ENCODE assay signal across 8 cellular contexts in genomic region chr6:27608916-27609883, GRCh38.
DNase-seq lines count a peak whose midpoint lies in the region; ATAC-seq and TF ChIP-seq lines count a peak whose summit lies in the region.

No MANE protein-coding gene starts in this region.

- peak; percentile 74 for ATAC-seq in left lobe of liver

- TF ChIP-seq CTCF in VCaP (conservative IDR thresholded peaks at IDR 0.05) = peak; percentile 98

- peak; percentile 85 for TF ChIP-seq RAD21 in Ishikawa (IDR thresholded peaks at IDR 0.05; ENCODE audit: low read depth)

- DNase-seq in ELF-1 (ENCODE audit: low read depth, low spot score) (peak; percentile 80), left lobe of liver (ENCODE audit: low spot score) (no peak), inferior parietal cortex (ENCODE audit: extremely low spot score) (no peak), NCI-H1092 (lab: John Stamatoyannopoulos, UW) (no peak), cortex of kidney (lab: John Stamatoyannopoulos, UW) (no peak), DMS79 treated with DMSO at 0.1 percent for 48 hours (lab: John Stamatoyannopoulos, UW) (no peak)

- H3K27ac ChIP-seq in VCaP = no peak overlapping the region

- no peak for TF ChIP-seq EP300 in Ishikawa (IDR thresholded peaks at IDR 0.05; ENCODE audit: borderline replicate concordance)

TF ChIP-seq in Ishikawa, 13 proteins besides CTCF, POLR2A, EP300 and RAD21:
- no peak for TF ChIP-seq EGR1 (IDR thresholded peaks at IDR 0.05)
- TF ChIP-seq FOXM1 (IDR thresholded peaks at IDR 0.05; ENCODE audit: borderline replicate concordance, low read depth) = 0 out of 2 replicates have a peak, but pooled peaks have one; percentile 12
- TF ChIP-seq MAX (IDR thresholded peaks at IDR 0.05) = peak; percentile 13; the same call in 1 of the 2 replicates
- 0 out of 2 replicates have a peak, but pooled peaks have one; percentile 19 for TF ChIP-seq TEAD4 (IDR thresholded peaks at IDR 0.05)
- TF ChIP-seq USF1 (IDR thresholded peaks at IDR 0.05) = no peak
- no peak for TF ChIP-seq CREB1 (IDR thresholded peaks at IDR 0.05; ENCODE audit: low read depth)
